Comparison of ENCODE assay signal across 8 cellular contexts in the genomic region with DNA sequence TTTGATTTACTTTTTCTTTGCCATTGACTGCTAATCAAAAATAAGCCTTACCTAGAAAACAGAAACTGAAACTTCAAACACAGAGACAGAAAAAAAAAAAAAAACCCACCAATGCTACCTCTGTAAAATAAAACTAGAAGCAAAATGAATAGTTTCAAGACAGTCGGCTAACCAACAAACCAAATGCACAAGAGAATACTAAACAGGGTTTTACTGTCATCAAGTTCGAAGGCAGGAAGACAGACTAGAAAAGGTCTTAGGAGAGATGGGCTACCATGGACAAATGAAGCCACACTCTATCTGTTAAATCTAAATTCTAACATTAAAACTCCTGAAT. TPM values are rescaled to one million over a fixed set of nuclear protein-coding genes. Genes with fewer than 3 reads are reported as not detected.
A peak's percentile ranks its signal among the peaks of the same experiment; 100 is the strongest.
DNase-seq lines count a peak whose midpoint lies in the region; ATAC-seq, FAIRE-seq and TF ChIP-seq lines count a peak whose summit lies in the region.

No MANE protein-coding gene starts in this region.

- no peak for DNase-seq in breast epithelium (ENCODE audit: low spot score in 2 of 2)
- DNase-seq in SJCRH30: no peak
- DNase-seq in mesenchymal stem cell: no peak
- no peak for DNase-seq in GOT3 (lab: John Stamatoyannopoulos, UW)

- H3K4me1 ChIP-seq in breast epithelium (no peaks in the 10 kb centered on the region), SJCRH30 (no peaks in the 10 kb centered on the region), mesenchymal stem cell (ENCODE audit: control insufficient read depth, insufficient read depth, low read depth, low read length) (no peaks in the 10 kb centered on the region)

- H3K9ac ChIP-seq in mesenchymal stem cell (ENCODE audit: low read length): no peak overlapping the region

- no peak overlapping the region for H3K14ac ChIP-seq in mesenchymal stem cell (ENCODE audit: low read length in 2 of 2)

- H2BK15ac ChIP-seq in mesenchymal stem cell (ENCODE audit: low read depth, poor library complexity, severe bottlenecking): no peak overlapping the region

- H3K27me3 ChIP-seq in breast epithelium (no peaks in the 10 kb centered on the region), SJCRH30 (no peaks in the 10 kb centered on the region), mesenchymal stem cell (ENCODE audit: control insufficient read depth in 1 of 2, insufficient read depth in 1 of 2, low read length in 2 of 2) (no peaks in the 10 kb centered on the region)

- H3K79me1 ChIP-seq in mesenchymal stem cell (replicated peaks; ENCODE audit: low read length, poor library complexity, severe bottlenecking): no peaks in the 10 kb centered on the region

- H4K8ac ChIP-seq in mesenchymal stem cell (ENCODE audit: low read length): no peak overlapping the region

- no peak for TF ChIP-seq CTCF in breast epithelium (IDR thresholded peaks at IDR 0.05)

- no peak overlapping the region for H4K91ac ChIP-seq in mesenchymal stem cell (ENCODE audit: low read length)

- H2BK120ac ChIP-seq in mesenchymal stem cell (ENCODE audit: low read depth, low read length): no peak overlapping the region

- no peak overlapping the region for H3K23ac ChIP-seq in mesenchymal stem cell (ENCODE audit: low read length in 2 of 2)

- H3K36me3 ChIP-seq in breast epithelium: no peaks in the 10 kb centered on the region
- peaks cover 9% of the 10 kb centered on the region for H3K36me3 ChIP-seq in SJCRH30
- peaks cover 11 to 55% of the 10 kb centered on the region in 2 experiments for H3K36me3 ChIP-seq in mesenchymal stem cell (ENCODE audit: control insufficient read depth in 1 of 2, insufficient read depth in 2 of 2, low read depth in 1 of 2, low read length in 2 of 2)

- ATAC-seq in GM18498 (IDR thresholded peaks at IDR 0.05; ENCODE audit: unreplicated experiment): peak; percentile 61
- peak; percentile 65 for ATAC-seq in GM21423 (IDR thresholded peaks at IDR 0.05; ENCODE audit: unreplicated experiment)
- peak; percentile 56 for ATAC-seq in HG03432 (IDR thresholded peaks at IDR 0.05; ENCODE audit: unreplicated experiment)

- H2AK5ac ChIP-seq in mesenchymal stem cell (ENCODE audit: low read length, severe bottlenecking): no peak overlapping the region

- H2BK12ac ChIP-seq in mesenchymal stem cell (ENCODE audit: low read length in 2 of 2): no peak overlapping the region

- H2BK5ac ChIP-seq in mesenchymal stem cell (ENCODE audit: low read depth, low read length, poor library complexity, severe bottlenecking): no peak overlapping the region

- H3K9me3 ChIP-seq in breast epithelium: no peaks in the 10 kb centered on the region
- H3K9me3 ChIP-seq in SJCRH30 (replicated peaks): no peaks in the 10 kb centered on the region
- H3K9me3 ChIP-seq in mesenchymal stem cell (ENCODE audit: control insufficient read depth, low read length): no peaks in the 10 kb centered on the region

- H3K4me3 ChIP-seq in breast epithelium (no peak overlapping the region), SJCRH30 (no peak overlapping the region), mesenchymal stem cell (ENCODE audit: insufficient read depth in 1 of 2, low read depth in 1 of 2, low read length in 2 of 2) (no peak overlapping the region)

- no peak overlapping the region for H2AFZ ChIP-seq in mesenchymal stem cell (ENCODE audit: low read depth, low read length)

- no peak overlapping the region for H3K4ac ChIP-seq in mesenchymal stem cell (ENCODE audit: low read depth in 1 of 2, low read length in 2 of 2)

- no peak overlapping the region for H3K27ac ChIP-seq in breast epithelium
- H3K27ac ChIP-seq in SJCRH30: no peak overlapping the region
- H3K27ac ChIP-seq in mesenchymal stem cell (ENCODE audit: low read length, poor library complexity, severe bottlenecking): no peak overlapping the region

- WGBS in mesenchymal stem cell: 100% methylated on average over 1 of the region's 2 CpGs

- no peak overlapping the region for H3K18ac ChIP-seq in mesenchymal stem cell (ENCODE audit: low read depth in 1 of 2, low read length in 2 of 2)

- intact Hi-C loops in breast epithelium (cut with DNase I; ENCODE audit: low total_unique reads): no loop called here

- H3K4me2 ChIP-seq in mesenchymal stem cell (ENCODE audit: low read length, poor library complexity, severe bottlenecking): no peak overlapping the region

- no peak for TF ChIP-seq POLR2A in breast epithelium (IDR thresholded peaks at IDR 0.05)

- peak; percentile 41 for FAIRE-seq in endometrium (lab: Jason Lieb, UNC)

RNA-seq across cellular contexts. Expression of a gene that starts 59.5 kb away (rescaled TPM):
- 10 to 100 TPM; 53.7 to 84.3 (median 65.9) TPM for total RNA-seq in breast epithelium
- total RNA-seq in SJCRH30 (2014; rRNA removed; shearing (Covaris generic)): 26.2 and 26.7 TPM in 2 replicates
- 57.8 TPM for polyA plus RNA-seq in mesenchymal stem cell (2013, experiment 1 of 2)
- polyA plus RNA-seq in mesenchymal stem cell (2013, experiment 2 of 2): 58.9 TPM
